17 cellular contexts compared by ENCODE assay signal in genomic region chr12:55624056-55624455, GRCh38. TPM values are rescaled to one million over a fixed set of nuclear protein-coding genes. Genes with fewer than 3 reads are reported as not detected.
DNase-seq lines count a peak whose midpoint lies in the region; ATAC-seq, FAIRE-seq and TF ChIP-seq lines count a peak whose summit lies in the region.
"Had no signal": no experiment of that assay in that cellular context is flagged by ENCODE, and none has a peak within 500 bp of the region (broad histone marks: within the 10 kb centered on the region; RNA-seq: fewer than 3 reads in every experiment).

No MANE protein-coding gene starts in this region.

- no peak for TF ChIP-seq POLR2A in GM12891 (IDR thresholded peaks at IDR 0.05; ENCODE audit: low read depth, low read length)

- intact Hi-C loops in activated B cell treated with CpG ODN at 0.5 μM for 24 hours (cut with micrococcal nuclease): no loop called here

- H3K36me3 Mint-ChIP-seq in activated B cell treated with CpG ODN at 0.5 μM for 24 hours (ENCODE audit: low read depth): no peaks in the 10 kb centered on the region
- H3K36me3 Mint-ChIP-seq: IgD-negative memory B cell had no signal

- DNase-seq in GM12891 (ENCODE audit: insufficient read length, low spot score) (no peak), activated B cell treated with CpG ODN at 0.5 μM for 24 hours (no peak), NCI-H128 (lab: John Stamatoyannopoulos, UW; ENCODE audit: unreplicated experiment) (no peak), retina (no peak), ecto neural progenitor cell (ENCODE audit: low spot score) (no peak), NCI-H69 (lab: John Stamatoyannopoulos, UW) (no peak)
- DNase-seq: activated CD4-positive, CD25-positive, alpha-beta regulatory T cell; heart right ventricle; stimulated activated CD4-positive, alpha-beta T cell treated with anti-CD3 and anti-CD28 coated beads, Interleukin-1b, Interleukin-23, amount 100 ng/mL, for 48 hours; substantia nigra had no signal

- no peak for FAIRE-seq in GM12891 (lab: Jason Lieb, UNC)
- FAIRE-seq: H54 had no signal

- no peak for TF ChIP-seq CTCF in activated B cell treated with CpG ODN at 0.5 μM for 24 hours (IDR thresholded peaks at IDR 0.05)

- H3K27me3 Mint-ChIP-seq in activated B cell treated with CpG ODN at 0.5 μM for 24 hours: peaks cover 13% of the 10 kb centered on the region

- no peak overlapping the region for H3K4me3 Mint-ChIP-seq in activated B cell treated with CpG ODN at 0.5 μM for 24 hours
- H3K4me3 Mint-ChIP-seq: IgD-negative memory B cell had no signal

- H3K27ac Mint-ChIP-seq in activated B cell treated with CpG ODN at 0.5 μM for 24 hours: no peak overlapping the region
- H3K27ac Mint-ChIP-seq: IgD-negative memory B cell had no signal

- peak; percentile 61 for ATAC-seq in GM18909 (IDR thresholded peaks at IDR 0.05; ENCODE audit: poor library complexity, unreplicated experiment)
- ATAC-seq in HG02981 (IDR thresholded peaks at IDR 0.05; ENCODE audit: unreplicated experiment): peak; percentile 58
- peak; percentile 40 for ATAC-seq in activated B cell treated with CpG ODN at 0.5 μM for 24 hours (ENCODE audit: low read depth)
- ATAC-seq: heart right ventricle, Right ventricle myocardium inferior had no signal

- H3K4me1 Mint-ChIP-seq in activated B cell treated with CpG ODN at 0.5 μM for 24 hours: no peaks in the 10 kb centered on the region

- CTCF ChIA-PET in activated B cell treated with CpG ODN at 0.5 μM for 24 hours (lab: Charles Lee): no interaction called here

- POLR2A ChIA-PET in activated B cell treated with CpG ODN at 0.5 μM for 24 hours (lab: Charles Lee): no interaction called here

- no peaks in the 10 kb centered on the region for H3K9me3 Mint-ChIP-seq in activated B cell treated with CpG ODN at 0.5 μM for 24 hours
- H3K9me3 Mint-ChIP-seq: IgD-negative memory B cell had no signal

TF ChIP-seq in GM12891, 5 proteins besides CTCF, POLR2A, EP300 and RAD21:
- TF ChIP-seq POLR2AphosphoS5 (IDR thresholded peaks at IDR 0.05; ENCODE audit: low read depth, low read length) (no peak), POU2F2 (IDR thresholded peaks at IDR 0.05; ENCODE audit: low read depth, low read length) (peak; percentile 26; the same call in 1 of the 2 replicates)

RNA-seq across cellular contexts. Expression of gene OR10P1, which starts 12.6 kb away (rescaled TPM):
- polyA plus RNA-seq in GM12891 (2012; ENCODE audit: low read depth, missing spikeins): not detected
- not detected in 2 replicates for total RNA-seq in activated B cell treated with CpG ODN at 0.5 μM for 24 hours
- total RNA-seq: heart right ventricle, lung microvascular endothelial cell, osteoblast, Right ventricle myocardium inferior had no signal
- polyA plus RNA-seq: heart right ventricle, IgD-negative memory B cell had no signal

RNA-seq across cellular contexts. Expression of gene OR2AP1, which starts 51.8 kb away (rescaled TPM):
- not detected for polyA plus RNA-seq in GM12891 (2012; ENCODE audit: low read depth, missing spikeins)
- 0.32 TPM in 1 of 2 replicates, not detected in the other for total RNA-seq in activated B cell treated with CpG ODN at 0.5 μM for 24 hours
- total RNA-seq: heart right ventricle, lung microvascular endothelial cell, osteoblast, Right ventricle myocardium inferior had no signal
- polyA plus RNA-seq: heart right ventricle, IgD-negative memory B cell had no signal
